1 cellular context compared by ENCODE assay signal in the genomic region with DNA sequence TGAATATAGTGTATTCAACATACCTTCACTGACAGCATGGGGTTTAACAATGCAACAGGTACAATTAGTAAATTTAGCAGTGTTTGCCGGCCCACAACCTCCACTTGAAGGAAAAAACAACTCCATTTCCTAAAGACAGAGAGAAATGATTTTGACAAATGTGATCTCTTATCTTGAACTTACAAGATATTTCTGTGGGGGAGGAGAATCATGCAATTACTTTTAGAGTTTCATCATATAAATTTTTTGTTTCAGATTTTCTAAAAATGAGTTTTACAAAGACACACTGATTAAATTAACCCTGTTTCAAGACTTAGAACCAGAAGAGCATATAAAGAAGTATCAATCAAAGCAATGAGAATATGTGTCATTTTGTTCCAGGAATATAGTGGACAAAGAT.
TF ChIP-seq lines count a peak whose summit lies in the region.

No MANE protein-coding gene starts in this region.

TF ChIP-seq in GM23338, 12 proteins besides CTCF, POLR2A, EP300 and RAD21 (continued from another document):
- TF ChIP-seq NANOG (IDR thresholded peaks at IDR 0.05; ENCODE audit: borderline replicate concordance) (no peak), ZNF114 (CRISPR knock-in tag; IDR thresholded peaks at IDR 0.05) (no peak), CREB1 (CRISPR knock-in tag; IDR thresholded peaks at IDR 0.05; ENCODE audit: low read depth) (no peak), EZH2phosphoT487 (IDR thresholded peaks at IDR 0.05; ENCODE audit: unreplicated experiment) (no peak)
- TF ChIP-seq, protein P1, sequence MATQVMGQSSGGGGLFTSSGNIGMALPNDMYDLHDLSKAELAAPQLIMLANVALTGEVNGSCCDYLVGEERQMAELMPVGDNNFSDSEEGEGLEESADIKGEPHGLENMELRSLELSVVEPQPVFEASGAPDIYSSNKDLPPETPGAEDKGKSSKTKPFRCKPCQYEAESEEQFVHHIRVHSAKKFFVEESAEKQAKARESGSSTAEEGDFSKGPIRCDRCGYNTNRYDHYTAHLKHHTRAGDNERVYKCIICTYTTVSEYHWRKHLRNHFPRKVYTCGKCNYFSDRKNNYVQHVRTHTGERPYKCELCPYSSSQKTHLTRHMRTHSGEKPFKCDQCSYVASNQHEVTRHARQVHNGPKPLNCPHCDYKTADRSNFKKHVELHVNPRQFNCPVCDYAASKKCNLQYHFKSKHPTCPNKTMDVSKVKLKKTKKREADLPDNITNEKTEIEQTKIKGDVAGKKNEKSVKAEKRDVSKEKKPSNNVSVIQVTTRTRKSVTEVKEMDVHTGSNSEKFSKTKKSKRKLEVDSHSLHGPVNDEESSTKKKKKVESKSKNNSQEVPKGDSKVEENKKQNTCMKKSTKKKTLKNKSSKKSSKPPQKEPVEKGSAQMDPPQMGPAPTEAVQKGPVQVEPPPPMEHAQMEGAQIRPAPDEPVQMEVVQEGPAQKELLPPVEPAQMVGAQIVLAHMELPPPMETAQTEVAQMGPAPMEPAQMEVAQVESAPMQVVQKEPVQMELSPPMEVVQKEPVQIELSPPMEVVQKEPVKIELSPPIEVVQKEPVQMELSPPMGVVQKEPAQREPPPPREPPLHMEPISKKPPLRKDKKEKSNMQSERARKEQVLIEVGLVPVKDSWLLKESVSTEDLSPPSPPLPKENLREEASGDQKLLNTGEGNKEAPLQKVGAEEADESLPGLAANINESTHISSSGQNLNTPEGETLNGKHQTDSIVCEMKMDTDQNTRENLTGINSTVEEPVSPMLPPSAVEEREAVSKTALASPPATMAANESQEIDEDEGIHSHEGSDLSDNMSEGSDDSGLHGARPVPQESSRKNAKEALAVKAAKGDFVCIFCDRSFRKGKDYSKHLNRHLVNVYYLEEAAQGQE (IDR thresholded peaks at IDR 0.05; ENCODE audit: unreplicated experiment) = no peak
- TF ChIP-seq, protein P2, sequence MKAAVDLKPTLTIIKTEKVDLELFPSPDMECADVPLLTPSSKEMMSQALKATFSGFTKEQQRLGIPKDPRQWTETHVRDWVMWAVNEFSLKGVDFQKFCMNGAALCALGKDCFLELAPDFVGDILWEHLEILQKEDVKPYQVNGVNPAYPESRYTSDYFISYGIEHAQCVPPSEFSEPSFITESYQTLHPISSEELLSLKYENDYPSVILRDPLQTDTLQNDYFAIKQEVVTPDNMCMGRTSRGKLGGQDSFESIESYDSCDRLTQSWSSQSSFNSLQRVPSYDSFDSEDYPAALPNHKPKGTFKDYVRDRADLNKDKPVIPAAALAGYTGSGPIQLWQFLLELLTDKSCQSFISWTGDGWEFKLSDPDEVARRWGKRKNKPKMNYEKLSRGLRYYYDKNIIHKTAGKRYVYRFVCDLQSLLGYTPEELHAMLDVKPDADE (IDR thresholded peaks at IDR 0.05) = no peak
